ENCODE assay signal across 24 cellular contexts in the genomic region with DNA sequence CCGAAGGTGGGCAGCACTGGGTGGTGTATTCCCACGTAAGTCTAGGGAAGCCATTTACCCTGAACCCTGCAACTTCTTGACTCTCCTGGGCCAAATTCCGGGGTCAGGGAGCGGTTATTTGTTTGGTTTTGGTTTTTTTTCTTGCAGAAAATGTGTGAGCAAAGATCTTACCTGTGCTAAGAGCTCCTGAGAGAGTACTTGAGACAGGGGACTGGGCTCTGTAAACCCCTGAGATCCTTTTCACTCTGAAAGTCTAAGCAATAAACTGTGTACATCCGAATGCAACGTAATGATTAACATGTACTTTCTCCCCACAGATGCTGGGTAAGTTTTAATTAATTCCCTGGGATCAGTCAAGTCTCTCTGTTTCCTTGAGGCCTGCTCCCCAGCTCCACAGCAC. TPM values are rescaled to one million over a fixed set of nuclear protein-coding genes. Genes with fewer than 3 reads are reported as not detected.
"Had no signal": no experiment of that assay in that cellular context is flagged by ENCODE, and none has a peak within 500 bp of the region (broad histone marks: within the 10 kb centered on the region; RNA-seq: fewer than 3 reads in every experiment).

No MANE protein-coding gene starts in this region.

- H3K27me3 ChIP-seq: breast epithelium, ovary had no signal

- H3K36me3 ChIP-seq: breast epithelium, ovary had no signal

- H3K36me3 Mint-ChIP-seq: activated naive CD4-positive, alpha-beta T cell treated with anti-CD3 and anti-CD28 coated beads, Interleukin-2, amount 50 U/mL, for 24 hours; naive thymus-derived CD8-positive, alpha-beta T cell had no signal

- H3K9me3 ChIP-seq: breast epithelium, ovary had no signal

- H3K27ac Mint-ChIP-seq: activated CD8-positive, alpha-beta T cell treated with anti-CD3 and anti-CD28 coated beads, Interleukin-2, amount 10 ng/mL, durations not matched to agents 7 days and 5 days; activated naive CD4-positive, alpha-beta T cell treated with anti-CD3 and anti-CD28 coated beads, Interleukin-2, amount 50 U/mL, for 24 hours; naive thymus-derived CD8-positive, alpha-beta T cell had no signal

- ATAC-seq: activated CD8-positive, alpha-beta T cell treated with anti-CD3 and anti-CD28 coated beads, Interleukin-2, amount 10 ng/mL, durations not matched to agents 7 days and 5 days; left colon; naive thymus-derived CD8-positive, alpha-beta T cell had no signal

- H3K4me1 ChIP-seq: breast epithelium had no signal

- DNase-seq: activated CD4-positive, alpha-beta T cell treated with anti-CD3 and anti-CD28 coated beads for 48 hours; activated CD4-positive, CD25-positive, alpha-beta regulatory T cell; activated CD8-positive, alpha-beta memory T cell treated with anti-CD3 and anti-CD28 coated beads, Interleukin-2, amount 50 U/mL, for 4 hours; activated CD8-positive, alpha-beta T cell treated with anti-CD3 and anti-CD28 coated beads, Interleukin-2, amount 10 ng/mL, durations not matched to agents 7 days and 5 days; activated gamma-delta T cell; activated T-cell treated with anti-CD3 and anti-CD28 coated beads, Interleukin-2, amount 50 U/mL, for 48 hours; cerebellar nuclear complex; cortex of kidney; effector CD4-positive, alpha-beta T cell; hippocampal formation; left colon; mesenchymal stem cell; naive thymus-derived CD8-positive, alpha-beta T cell; stimulated activated CD4-positive, alpha-beta T cell treated with anti-CD3 and anti-CD28 coated beads, Interleukin-2, amount 100 ng/mL, for 24 hours; stimulated activated naive CD4-positive, alpha-beta T cell treated with Interleukin-2 at 50 U/mL for 16 hours; T1000; trophoblast cell had no signal

- H3K27me3 Mint-ChIP-seq: activated naive CD4-positive, alpha-beta T cell treated with anti-CD3 and anti-CD28 coated beads, Interleukin-2, amount 50 U/mL, for 24 hours had no signal

- H3K27ac ChIP-seq: breast epithelium had no signal

- H3K4me3 ChIP-seq: breast epithelium, ovary had no signal

- H3K9me3 Mint-ChIP-seq: activated naive CD4-positive, alpha-beta T cell treated with anti-CD3 and anti-CD28 coated beads, Interleukin-2, amount 50 U/mL, for 24 hours; naive thymus-derived CD8-positive, alpha-beta T cell had no signal

- H3K4me3 Mint-ChIP-seq: activated CD8-positive, alpha-beta T cell treated with anti-CD3 and anti-CD28 coated beads, Interleukin-2, amount 10 ng/mL, durations not matched to agents 7 days and 5 days; activated naive CD4-positive, alpha-beta T cell treated with anti-CD3 and anti-CD28 coated beads, Interleukin-2, amount 50 U/mL, for 24 hours; naive thymus-derived CD8-positive, alpha-beta T cell had no signal

RNA-seq across cellular contexts. Expression of a gene that starts 21.5 kb away (rescaled TPM):
- total RNA-seq: activated CD8-positive, alpha-beta T cell treated with anti-CD3 and anti-CD28 coated beads, Interleukin-2, amount 10 ng/mL, durations not matched to agents 7 days and 5 days; astrocyte; breast epithelium; esophagus mucosa; left colon; mucosa of gallbladder; naive thymus-derived CD8-positive, alpha-beta T cell; ovary; T-helper 1 cell treated with Interleukin-12 subunit alpha and Interleukin-12 subunit beta and Interleukin-4 antibody, amounts not matched to agents 30 ng/mL and 1 ng/mL, for 36 hours had no signal
